ENCODE assay signal across 8 cellular contexts in the genomic region with DNA sequence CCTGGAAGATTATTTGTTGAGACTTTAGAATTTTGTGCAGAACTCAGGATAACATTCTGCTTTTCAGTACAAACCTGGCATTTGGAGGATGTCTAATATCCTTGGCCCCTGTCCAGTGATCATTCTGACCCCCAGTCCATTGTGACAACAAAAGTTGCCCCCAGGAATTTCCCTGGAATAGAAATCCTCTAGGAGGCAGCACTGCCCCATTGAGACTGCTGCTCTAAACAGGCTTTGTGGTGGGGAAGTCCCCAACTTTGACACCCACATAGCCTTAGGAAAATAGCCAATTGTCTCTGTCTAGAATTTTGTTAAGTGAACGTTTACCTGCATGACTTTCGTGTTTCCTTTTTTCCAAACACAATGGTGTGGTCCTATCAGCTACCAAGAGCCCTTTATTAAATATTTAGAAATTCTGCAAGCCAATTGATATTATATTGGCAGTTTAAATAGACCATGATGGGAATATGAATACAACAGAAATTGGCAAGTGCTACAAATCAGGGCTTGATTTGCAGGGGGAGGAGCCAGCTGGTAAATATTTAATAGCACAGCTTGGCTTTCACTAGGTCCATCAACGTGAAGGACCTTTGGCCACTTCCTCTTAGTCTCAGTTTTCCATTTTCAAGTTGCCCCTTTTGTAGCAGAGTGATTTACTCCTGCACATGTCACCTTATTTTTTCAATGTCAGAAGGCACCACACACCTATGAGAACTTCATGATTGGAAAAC.
A peak's percentile ranks its signal among the peaks of the same experiment; 100 is the strongest.
DNase-seq lines count a peak whose midpoint lies in the region; ATAC-seq and TF ChIP-seq lines count a peak whose summit lies in the region.

No MANE protein-coding gene starts in this region.

- intact Hi-C loops in ascending aorta (cut with DNase I): loop anchor here (5.0 kb wide), 1 partner anchor 454 kb away; a partner anchor contains a TSS
- intact Hi-C loops in CD4-positive, alpha-beta memory T cell (cut with micrococcal nuclease): no loop called here

- no peaks in the 10 kb centered on the region for H3K36me3 ChIP-seq in ascending aorta
- H3K36me3 ChIP-seq in CD4-positive, alpha-beta memory T cell (ENCODE audit: insufficient read depth, low read length): no peaks in the 10 kb centered on the region

- TF ChIP-seq CTCF in ascending aorta (IDR thresholded peaks at IDR 0.05): peak in 2 of 3 experiments; percentile 9 to 49

- no peaks in the 10 kb centered on the region for H3K27me3 ChIP-seq in ascending aorta
- no peaks in the 10 kb centered on the region for H3K27me3 ChIP-seq in CD4-positive, alpha-beta memory T cell (ENCODE audit: insufficient read depth, low read length)

- H3K27me3 Mint-ChIP-seq in activated T-cell treated with anti-CD3 and anti-CD28 coated beads, Interleukin-2, amount 50 U/mL, for 72 hours (ENCODE audit: low read depth): no peaks in the 10 kb centered on the region
- no peaks in the 10 kb centered on the region for H3K27me3 Mint-ChIP-seq in activated T-cell treated with anti-CD3 and anti-CD28 coated beads, Interleukin-2, amount 50 U/mL, for 4 hours (ENCODE audit: low read depth)
- H3K27me3 Mint-ChIP-seq in CD4-positive, alpha-beta memory T cell: no peaks in the 10 kb centered on the region

- no peak overlapping the region for H3K4me3 ChIP-seq in ascending aorta
- no peak overlapping the region for H3K4me3 ChIP-seq in CD4-positive, alpha-beta memory T cell (ENCODE audit: low read length in 2 of 2)

- peaks cover 0 to 4% of the 10 kb centered on the region in 2 donors for H3K9me3 ChIP-seq in ascending aorta
- H3K9me3 ChIP-seq in CD4-positive, alpha-beta memory T cell (ENCODE audit: control insufficient read depth in 1 of 2, low read length in 2 of 2): no peaks in the 10 kb centered on the region

- POLR2A ChIA-PET in CD4-positive, alpha-beta memory T cell (lab: Charles Lee; ENCODE audit: partially characterized antibody): no interaction called here

- H3K4me1 ChIP-seq in ascending aorta: no peaks in the 10 kb centered on the region
- H3K4me1 ChIP-seq in CD4-positive, alpha-beta memory T cell (ENCODE audit: insufficient read depth, low read length): no peaks in the 10 kb centered on the region

- peak; percentile 5 to 20 for DNase-seq in activated T-cell treated with anti-CD3 and anti-CD28 coated beads, Interleukin-2, amount 50 U/mL, for 72 hours
- DNase-seq in activated T-cell treated with anti-CD3 and anti-CD28 coated beads, Interleukin-2, amount 50 U/mL, for 4 hours: no peak
- no peak for DNase-seq in ascending aorta (ENCODE audit: low spot score in 2 of 2)
- peak; percentile 28 for DNase-seq in left kidney (ENCODE audit: low read depth, low spot score)
- no peak for DNase-seq in CD4-positive, alpha-beta memory T cell
- DNase-seq in DMS114 treated with DMSO at 0.1 percent for 48 hours (lab: John Stamatoyannopoulos, UW; ENCODE audit: unreplicated experiment): no peak
- no peak for DNase-seq in NCI-H446 treated with DMSO at 0.1 percent for 48 hours (lab: John Stamatoyannopoulos, UW)

- CTCF ChIA-PET in CD4-positive, alpha-beta memory T cell (lab: Charles Lee; ENCODE audit: partially characterized antibody): no interaction called here

- no peak overlapping the region for H3K27ac ChIP-seq in ascending aorta
- H3K27ac ChIP-seq in CD4-positive, alpha-beta memory T cell (ENCODE audit: low read depth, low read length): no peak overlapping the region

- H3K36me3 Mint-ChIP-seq in activated T-cell treated with anti-CD3 and anti-CD28 coated beads, Interleukin-2, amount 50 U/mL, for 72 hours (ENCODE audit: insufficient read depth in 2 of 2): no peaks in the 10 kb centered on the region
- H3K36me3 Mint-ChIP-seq in activated T-cell treated with anti-CD3 and anti-CD28 coated beads, Interleukin-2, amount 50 U/mL, for 4 hours (ENCODE audit: insufficient read depth): no peaks in the 10 kb centered on the region
- no peaks in the 10 kb centered on the region for H3K36me3 Mint-ChIP-seq in CD4-positive, alpha-beta memory T cell

- H3K9me3 Mint-ChIP-seq in activated T-cell treated with anti-CD3 and anti-CD28 coated beads, Interleukin-2, amount 50 U/mL, for 72 hours: no peaks in the 10 kb centered on the region
- peaks cover 3% of the 10 kb centered on the region for H3K9me3 Mint-ChIP-seq in activated T-cell treated with anti-CD3 and anti-CD28 coated beads, Interleukin-2, amount 50 U/mL, for 4 hours
- peaks cover 0 to 5% (median 0%) of the 10 kb centered on the region in 8 donors for H3K9me3 Mint-ChIP-seq in CD4-positive, alpha-beta memory T cell

- ATAC-seq in activated T-cell treated with anti-CD3 and anti-CD28 coated beads, Interleukin-2, amount 50 U/mL, for 72 hours (replicated peaks in 1 of 2): peak; percentile 49 to 54
- no peak for ATAC-seq in activated T-cell treated with anti-CD3 and anti-CD28 coated beads, Interleukin-2, amount 50 U/mL, for 4 hours
- ATAC-seq in HG03196 (IDR thresholded peaks at IDR 0.05; ENCODE audit: unreplicated experiment): peak; percentile 55

- H3K27ac Mint-ChIP-seq in activated T-cell treated with anti-CD3 and anti-CD28 coated beads, Interleukin-2, amount 50 U/mL, for 72 hours: no peak overlapping the region
- H3K27ac Mint-ChIP-seq in CD4-positive, alpha-beta memory T cell: no peak overlapping the region

- no peaks in the 10 kb centered on the region for H3K4me1 Mint-ChIP-seq in activated T-cell treated with anti-CD3 and anti-CD28 coated beads, Interleukin-2, amount 50 U/mL, for 72 hours (ENCODE audit: low read depth)
- no peaks in the 10 kb centered on the region for H3K4me1 Mint-ChIP-seq in activated T-cell treated with anti-CD3 and anti-CD28 coated beads, Interleukin-2, amount 50 U/mL, for 4 hours (ENCODE audit: low read depth)
- H3K4me1 Mint-ChIP-seq in CD4-positive, alpha-beta memory T cell: no peaks in the 10 kb centered on the region

- no peak overlapping the region for H3K4me3 Mint-ChIP-seq in activated T-cell treated with anti-CD3 and anti-CD28 coated beads, Interleukin-2, amount 50 U/mL, for 72 hours
- H3K4me3 Mint-ChIP-seq in activated T-cell treated with anti-CD3 and anti-CD28 coated beads, Interleukin-2, amount 50 U/mL, for 4 hours: no peak overlapping the region
- no peak overlapping the region for H3K4me3 Mint-ChIP-seq in CD4-positive, alpha-beta memory T cell

Comparison
In these comparisons a context has a peak if more than half of its experiments do, and no peak if none do; other contexts are left out.
1. ATAC-seq: peak in activated T-cell treated with anti-CD3 and anti-CD28 coated beads, Interleukin-2, amount 50 U/mL, for 72 hours (2 of 2) and HG03196 (single experiment); none in activated T-cell treated with anti-CD3 and anti-CD28 coated beads, Interleukin-2, amount 50 U/mL, for 4 hours (0 of 2).
2. DNase-seq: peak in activated T-cell treated with anti-CD3 and anti-CD28 coated beads, Interleukin-2, amount 50 U/mL, for 72 hours (2 of 2) and left kidney (single experiment); none in activated T-cell treated with anti-CD3 and anti-CD28 coated beads, Interleukin-2, amount 50 U/mL, for 4 hours (single experiment), ascending aorta (0 of 2), CD4-positive, alpha-beta memory T cell (0 of 5), DMS114 treated with DMSO at 0.1 percent for 48 hours (single experiment) and NCI-H446 treated with DMSO at 0.1 percent for 48 hours (single experiment).